In genomic region chr1:17441265-17441992, GRCh38 we compare ENCODE assay signal across 8 cellular contexts. TPM values are rescaled to one million over a fixed set of nuclear protein-coding genes. Genes with fewer than 3 reads are reported as not detected.
A peak's percentile ranks its signal among the peaks of the same experiment; 100 is the strongest.
DNase-seq lines count a peak whose midpoint lies in the region; ATAC-seq and TF ChIP-seq lines count a peak whose summit lies in the region.

No MANE protein-coding gene starts in this region.

- peak overlapping the region; percentile 99 for H3K4me2 ChIP-seq in neural progenitor cell

- H3K9me3 Mint-ChIP-seq in neural progenitor cell: no peaks in the 10 kb centered on the region

- in situ Hi-C loops in astrocyte of the spinal cord (cut with HindIII; ENCODE audit: low sequenced_read_pairs): no loop called here

- H3F3A ChIP-seq in neural progenitor cell (ENCODE audit: low read depth): peaks cover 37% of the 10 kb centered on the region

- no peak overlapping the region for H3K4me3 ChIP-seq in astrocyte of the spinal cord (ENCODE audit: low read depth, low read length)
- H3K4me3 ChIP-seq in neural progenitor cell: no peak overlapping the region

- H3K27me3 Mint-ChIP-seq in neural progenitor cell (ENCODE audit: insufficient read depth, low read depth): peaks cover 24% of the 10 kb centered on the region

- DNase-seq in NCI-H2196 (lab: John Stamatoyannopoulos, UW; ENCODE audit: unreplicated experiment) (peak; percentile 34), NCI-H2196 treated with DMSO at 0.1 percent for 48 hours (lab: John Stamatoyannopoulos, UW; ENCODE audit: unreplicated experiment) (no peak), M059J (ENCODE audit: low read depth) (peak; percentile 18), astrocyte of the spinal cord (ENCODE audit: low read depth, low spot score) (peak; percentile 63), neural progenitor cell (ENCODE audit: low spot score) (peak; percentile 48), COR-L47 (lab: John Stamatoyannopoulos, UW) (no peak)

- no peak for ATAC-seq in HG02840 (IDR thresholded peaks at IDR 0.05; ENCODE audit: low FRiP score, unreplicated experiment)
- ATAC-seq in GM21447 (IDR thresholded peaks at IDR 0.05; ENCODE audit: unreplicated experiment): no peak

- TF ChIP-seq CTCF in astrocyte of the spinal cord (IDR thresholded peaks at IDR 0.05; ENCODE audit: low read depth, low read length) (no peak), neural progenitor cell (IDR thresholded peaks at IDR 0.05) (no peak)

- H3K79me2 ChIP-seq in neural progenitor cell (ENCODE audit: low read depth): peaks cover 26% of the 10 kb centered on the region

- peaks cover 30% of the 10 kb centered on the region for H3K27me3 ChIP-seq in neural progenitor cell

- H3K9ac ChIP-seq in neural progenitor cell: no peak overlapping the region

- H3K27ac Mint-ChIP-seq in neural progenitor cell: no peak overlapping the region

- no peaks in the 10 kb centered on the region for H3K9me3 ChIP-seq in neural progenitor cell (ENCODE audit: low read depth)

- H3K4me3 Mint-ChIP-seq in neural progenitor cell: no peak overlapping the region

- peaks cover 23% of the 10 kb centered on the region for H3K4me1 Mint-ChIP-seq in neural progenitor cell

- H2AFZ ChIP-seq in neural progenitor cell (replicated peaks): no peak overlapping the region

- H3K27ac ChIP-seq in neural progenitor cell: no peak overlapping the region

- H3K36me3 ChIP-seq in neural progenitor cell: no peaks in the 10 kb centered on the region

- H3K36me3 Mint-ChIP-seq in neural progenitor cell: no peaks in the 10 kb centered on the region

- H3K4me1 ChIP-seq in neural progenitor cell: peaks cover 25% of the 10 kb centered on the region

- H4K20me1 ChIP-seq in neural progenitor cell (ENCODE audit: low read depth): peaks cover 9% of the 10 kb centered on the region

RNA-seq across cellular contexts. Expression of gene RCC2, which starts 2.0 kb away (rescaled TPM):
- 87.4 and 135 TPM in 2 replicates for total RNA-seq in M059J (2014; rRNA removed; shearing (Covaris generic))
- total RNA-seq in neural progenitor cell (ENCODE audit: low replicate concordance): 126 and 165 TPM in 2 replicates

Comparison
In these comparisons a context has a peak if more than half of its experiments do, and no peak if none do; other contexts are left out.
1. DNase-seq: peak in NCI-H2196 (single experiment), M059J (single experiment), astrocyte of the spinal cord (single experiment) and neural progenitor cell (single experiment); none in NCI-H2196 treated with DMSO at 0.1 percent for 48 hours (single experiment) and COR-L47 (single experiment).